Comparison of ENCODE assay signal across 22 cellular contexts in genomic region chr2:119723121-119723635, GRCh38.
"Had no signal": no experiment of that assay in that cellular context is flagged by ENCODE, and none has a peak within 500 bp of the region (broad histone marks: within the 10 kb centered on the region; RNA-seq: fewer than 3 reads in every experiment).

No MANE protein-coding gene starts in this region.

- H3K4me1 Mint-ChIP-seq: naive B cell had no signal

- H3K9me3 ChIP-seq: left ventricle myocardium inferior, thyroid gland had no signal

- H3K9me3 Mint-ChIP-seq: activated CD4-positive, alpha-beta T cell treated with anti-CD3 and anti-CD28 coated beads, Interleukin-2, amount 10 ng/mL, durations not matched to agents 7 days and 5 days; activated CD8-positive, alpha-beta T cell treated with anti-CD3 and anti-CD28 coated beads for 36 hours; activated naive CD8-positive, alpha-beta T cell treated with anti-CD3 and anti-CD28 coated beads, Interleukin-2, amount 10 ng/mL, durations not matched to agents 7 days and 5 days; immature natural killer cell; T-cell had no signal

- DNase-seq: activated CD4-positive, alpha-beta T cell treated with anti-CD3 and anti-CD28 coated beads, Interleukin-2, amount 10 ng/mL, durations not matched to agents 7 days and 5 days; activated CD4-positive, CD25-positive, alpha-beta regulatory T cell treated with anti-CD3 and anti-CD28 coated beads, Interleukin-2, amount 50 U/mL, for 72 hours; activated naive CD4-positive, alpha-beta T cell treated with Interleukin-2 at 50 U/mL for 16 hours; activated naive CD8-positive, alpha-beta T cell treated with anti-CD3 and anti-CD28 coated beads, Interleukin-2, amount 10 ng/mL, durations not matched to agents 7 days and 5 days; activated T-cell treated with anti-CD3 and anti-CD28 coated beads, Interleukin-2, amount 50 U/mL, for 1 hour; amniotic stem cell; brain microvascular endothelial cell; dermis blood vessel endothelial cell; effector CD8-positive, alpha-beta T cell; erythroblast; foreskin keratinocyte; immature natural killer cell; kidney glomerular epithelial cell; left ventricle myocardium inferior; naive B cell; occipital lobe; stimulated activated CD4-positive, alpha-beta T cell treated with anti-CD3 and anti-CD28 coated beads, Interleukin-4, amount 100 ng/mL, for 24 hours; stimulated activated naive CD4-positive, alpha-beta T cell treated with Interleukin-2 at 50 U/mL for 16 hours; T-cell; thyroid gland; WERI-Rb-1 had no signal

- H3K27ac ChIP-seq: brain microvascular endothelial cell, foreskin keratinocyte, left ventricle myocardium inferior, WERI-Rb-1 had no signal

- H3K36me3 ChIP-seq: brain microvascular endothelial cell, left ventricle myocardium inferior, thyroid gland, WERI-Rb-1 had no signal

- H3K36me3 Mint-ChIP-seq: activated naive CD8-positive, alpha-beta T cell treated with anti-CD3 and anti-CD28 coated beads, Interleukin-2, amount 10 ng/mL, durations not matched to agents 7 days and 5 days; immature natural killer cell had no signal

- ATAC-seq: T-cell had no signal

- H3K4me3 Mint-ChIP-seq: activated CD4-positive, alpha-beta T cell treated with anti-CD3 and anti-CD28 coated beads, Interleukin-2, amount 10 ng/mL, durations not matched to agents 7 days and 5 days; activated CD8-positive, alpha-beta T cell treated with anti-CD3 and anti-CD28 coated beads for 36 hours; activated naive CD8-positive, alpha-beta T cell treated with anti-CD3 and anti-CD28 coated beads, Interleukin-2, amount 10 ng/mL, durations not matched to agents 7 days and 5 days; immature natural killer cell; naive B cell; T-cell had no signal

- H3K27me3 Mint-ChIP-seq: activated CD8-positive, alpha-beta T cell treated with anti-CD3 and anti-CD28 coated beads for 36 hours; T-cell had no signal

- H3K27ac Mint-ChIP-seq: activated CD8-positive, alpha-beta T cell treated with anti-CD3 and anti-CD28 coated beads for 36 hours; activated naive CD8-positive, alpha-beta T cell treated with anti-CD3 and anti-CD28 coated beads, Interleukin-2, amount 10 ng/mL, durations not matched to agents 7 days and 5 days; immature natural killer cell; T-cell had no signal

- H3K4me3 ChIP-seq: left ventricle myocardium inferior, thyroid gland had no signal

- H3K4me1 ChIP-seq: foreskin keratinocyte had no signal

- H3K27me3 ChIP-seq: brain microvascular endothelial cell, foreskin keratinocyte, thyroid gland had no signal
